15 cellular contexts compared by ENCODE assay signal in genomic region chr7:20541615-20542349, GRCh38.
DNase-seq lines count a peak whose midpoint lies in the region; ATAC-seq and TF ChIP-seq lines count a peak whose summit lies in the region.
"Had no signal": no experiment of that assay in that cellular context is flagged by ENCODE, and none has a peak within 500 bp of the region (broad histone marks: within the 10 kb centered on the region; RNA-seq: fewer than 3 reads in every experiment).

No MANE protein-coding gene starts in this region.

- intact Hi-C loops in ovary (cut with DNase I) = no loop called here

- H3K9me3 Mint-ChIP-seq in type B pancreatic cell = no peaks in the 10 kb centered on the region

- TF ChIP-seq EP300 in ovary (IDR thresholded peaks at IDR 0.05) = no peak

- DNase-seq in dermis microvascular lymphatic vessel endothelial cell (ENCODE audit: low read depth in 2 of 2) (peak; percentile 57 to 78), type B pancreatic cell (ENCODE audit: extremely low spot score, unreplicated experiment) (no peak), ovary (no peak), brain microvascular endothelial cell (no peak)
- DNase-seq in stimulated activated naive CD4-positive, alpha-beta T cell treated with Interleukin-2 at 50 U/mL for 16 hours (lab: John Stamatoyannopoulos, UW) = no peak
- DNase-seq: esophagus squamous epithelium, H9, NCI-H2107, SJCRH30 had no signal

- H3K36me3 ChIP-seq in ovary (no peaks in the 10 kb centered on the region), brain microvascular endothelial cell (replicated peaks) (no peaks in the 10 kb centered on the region)
- H3K36me3 ChIP-seq: esophagus squamous epithelium, sigmoid colon, SJCRH30, uterus had no signal

- WGBS in ovary, 3 donors = 84 to 89% (median 86%) methylated on average over 6 of the region's 6 CpGs

- no peak overlapping the region for H3K4me3 Mint-ChIP-seq in type B pancreatic cell
- H3K4me3 Mint-ChIP-seq: H9 had no signal

- no peaks in the 10 kb centered on the region for H3K9me3 ChIP-seq in ovary
- H3K9me3 ChIP-seq: esophagus squamous epithelium, sigmoid colon, uterus had no signal

- H3K27me3 ChIP-seq in ovary (no peaks in the 10 kb centered on the region), brain microvascular endothelial cell (replicated peaks) (no peaks in the 10 kb centered on the region)
- H3K27me3 ChIP-seq: esophagus squamous epithelium, sigmoid colon, SJCRH30, uterus had no signal

- no peaks in the 10 kb centered on the region for H3K27me3 Mint-ChIP-seq in type B pancreatic cell

- H3K4me1 ChIP-seq in ovary (ENCODE audit: insufficient read depth) = no peaks in the 10 kb centered on the region
- H3K4me1 ChIP-seq: SJCRH30, uterus had no signal

- ATAC-seq in GM18520 (IDR thresholded peaks at IDR 0.05; ENCODE audit: unreplicated experiment) (peak; percentile 70), GM21723 (IDR thresholded peaks at IDR 0.05; ENCODE audit: unreplicated experiment) (peak; percentile 65), HG03575 (IDR thresholded peaks at IDR 0.05; ENCODE audit: extremely low read depth, insufficient number of reproducible peaks, low FRiP score, unreplicated experiment) (peak; percentile 49)
- ATAC-seq: activated CD4-positive, CD25-positive, alpha-beta regulatory T cell treated with anti-CD3 and anti-CD28 coated beads, Interleukin-2, amount 50 U/mL, for 24 hours had no signal

- in situ Hi-C loops in brain microvascular endothelial cell (cut with HindIII; ENCODE audit: low pct_ligation_motif_present, low sequenced_read_pairs) = no loop called here

- H3K27ac Mint-ChIP-seq in type B pancreatic cell = no peak overlapping the region
- H3K27ac Mint-ChIP-seq: H9 had no signal

- no peaks in the 10 kb centered on the region for H3K36me3 Mint-ChIP-seq in type B pancreatic cell

- no peak for TF ChIP-seq POLR2A in ovary (IDR thresholded peaks at IDR 0.05)

- H3K27ac ChIP-seq in ovary (no peak overlapping the region), brain microvascular endothelial cell (no peak overlapping the region)
- H3K27ac ChIP-seq: esophagus squamous epithelium, SJCRH30, uterus had no signal

- H3K4me1 Mint-ChIP-seq in type B pancreatic cell (ENCODE audit: unreplicated experiment) = no peaks in the 10 kb centered on the region

- H3K4me3 ChIP-seq in ovary = no peak overlapping the region
- no peak overlapping the region for H3K4me3 ChIP-seq in brain microvascular endothelial cell (ENCODE audit: low read depth, low read length)
- H3K4me3 ChIP-seq: esophagus squamous epithelium, sigmoid colon, SJCRH30, uterus had no signal

- no peak for TF ChIP-seq CTCF in type B pancreatic cell (conservative IDR thresholded peaks at IDR 0.05)
- no peak for TF ChIP-seq CTCF in ovary (IDR thresholded peaks at IDR 0.05)
- no peak for TF ChIP-seq CTCF in brain microvascular endothelial cell (IDR thresholded peaks at IDR 0.05; ENCODE audit: low read depth, low read length, missing control alignments)

Comparison
In these comparisons a context has a peak if more than half of its experiments do, and no peak if none do; other contexts are left out.
1. DNase-seq: peak in dermis microvascular lymphatic vessel endothelial cell (2 of 2); none in type B pancreatic cell (single experiment), ovary (0 of 5), brain microvascular endothelial cell (single experiment) and stimulated activated naive CD4-positive, alpha-beta T cell treated with Interleukin-2 at 50 U/mL for 16 hours (single experiment).
2. Peak in every context shown above with its lines, with median percentiles within 50 percentile points of each other: ATAC-seq.